In the genomic region with DNA sequence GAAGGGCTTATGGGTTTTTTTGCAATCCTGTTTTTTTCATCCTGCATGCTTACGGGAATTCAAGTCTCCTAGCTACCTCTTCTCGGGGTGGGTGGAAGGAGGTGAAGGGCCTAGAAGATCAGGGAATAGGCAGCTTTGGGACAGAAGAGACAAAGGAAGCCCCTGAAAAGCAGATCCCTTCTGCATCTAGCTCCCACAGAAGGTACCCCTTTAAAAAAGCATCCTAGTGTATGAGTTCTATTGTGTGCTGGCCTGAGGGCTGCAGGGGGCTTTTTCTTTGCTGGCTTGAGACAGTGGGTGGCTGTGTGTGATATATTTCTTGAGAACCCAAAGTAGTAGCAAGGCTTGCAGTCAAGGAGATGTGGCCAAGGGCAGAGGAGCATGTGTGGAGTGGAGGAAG, we compare ENCODE assay signal across 21 cellular contexts.
A peak's percentile ranks its signal among the peaks of the same experiment; 100 is the strongest.
DNase-seq lines count a peak whose midpoint lies in the region; ATAC-seq and TF ChIP-seq lines count a peak whose summit lies in the region.
"Had no signal": no experiment of that assay in that cellular context is flagged by ENCODE, and none has a peak within 500 bp of the region (broad histone marks: within the 10 kb centered on the region; RNA-seq: fewer than 3 reads in every experiment).

No MANE protein-coding gene starts in this region.

- intact Hi-C loops in activated CD4-positive, alpha-beta memory T cell treated with anti-CD3 and anti-CD28 coated beads for 36 hours (cut with micrococcal nuclease): loop anchor here (10.0 kb wide), 1 partner anchor 1535 kb away; a partner anchor contains a TSS
- intact Hi-C loops in MCF 10A (cut with micrococcal nuclease): no loop called here

- no peak for DNase-seq in activated CD4-positive, alpha-beta T cell treated with anti-CD3 and anti-CD28 coated beads, Interleukin-2, amount 10 ng/mL, durations not matched to agents 7 days and 5 days
- DNase-seq in activated CD4-positive, alpha-beta T cell treated with anti-CD3 and anti-CD28 coated beads, Interleukin-2, amount 50 U/mL, for 4 hours: no peak
- DNase-seq in CD4-positive, CD25-positive, alpha-beta regulatory T cell: no peak
- DNase-seq in activated CD4-positive, alpha-beta memory T cell treated with anti-CD3 and anti-CD28 coated beads for 36 hours: peak; percentile 37
- DNase-seq in activated naive CD8-positive, alpha-beta T cell treated with anti-CD3 and anti-CD28 coated beads, Interleukin-2, amount 50 U/mL, for 24 hours: no peak
- DNase-seq in WERI-Rb-1 (no peak), MCF 10A (ENCODE audit: unreplicated experiment) (no peak)
- DNase-seq: AML-193, amniotic stem cell, Kasumi-1, NCI-H1048, NCI-H1694 treated with DMSO at 0.1 percent for 48 hours, NCI-H524 treated with DMSO at 0.1 percent for 48 hours, SIG-M5, substantia nigra, upper lobe of right lung had no signal

- peaks cover 18% of the 10 kb centered on the region for H3K9me3 Mint-ChIP-seq in activated CD4-positive, alpha-beta T cell treated with anti-CD3 and anti-CD28 coated beads, Interleukin-2, amount 10 ng/mL, durations not matched to agents 7 days and 5 days
- H3K9me3 Mint-ChIP-seq in CD4-positive, CD25-positive, alpha-beta regulatory T cell: no peaks in the 10 kb centered on the region
- no peaks in the 10 kb centered on the region for H3K9me3 Mint-ChIP-seq in activated CD4-positive, alpha-beta memory T cell treated with anti-CD3 and anti-CD28 coated beads for 36 hours
- H3K9me3 Mint-ChIP-seq in activated naive CD8-positive, alpha-beta T cell treated with anti-CD3 and anti-CD28 coated beads, Interleukin-2, amount 50 U/mL, for 24 hours: no peaks in the 10 kb centered on the region
- no peaks in the 10 kb centered on the region for H3K9me3 Mint-ChIP-seq in MCF 10A (ENCODE audit: unreplicated experiment)

- H3K4me1 Mint-ChIP-seq in activated CD4-positive, alpha-beta T cell treated with anti-CD3 and anti-CD28 coated beads, Interleukin-2, amount 10 ng/mL, durations not matched to agents 7 days and 5 days: peaks cover 76% of the 10 kb centered on the region
- peaks cover 19 to 77% (median 59%) of the 10 kb centered on the region in 4 donors for H3K4me1 Mint-ChIP-seq in CD4-positive, CD25-positive, alpha-beta regulatory T cell
- peaks cover 91% of the 10 kb centered on the region for H3K4me1 Mint-ChIP-seq in activated CD4-positive, alpha-beta memory T cell treated with anti-CD3 and anti-CD28 coated beads for 36 hours (ENCODE audit: low read depth)
- peaks cover 75% of the 10 kb centered on the region for H3K4me1 Mint-ChIP-seq in activated naive CD8-positive, alpha-beta T cell treated with anti-CD3 and anti-CD28 coated beads, Interleukin-2, amount 50 U/mL, for 24 hours
- peaks cover 8% of the 10 kb centered on the region for H3K4me1 Mint-ChIP-seq in MCF 10A (ENCODE audit: insufficient read depth, unreplicated experiment)

- H3K27ac ChIP-seq in CD4-positive, CD25-positive, alpha-beta regulatory T cell (ENCODE audit: insufficient read depth, low read length, poor library complexity, severe bottlenecking): peak overlapping the region; percentile 59
- H3K27ac ChIP-seq in WERI-Rb-1: no peak overlapping the region
- H3K27ac ChIP-seq: hepatocyte, Peyer's patch, upper lobe of right lung had no signal

- no peak for ATAC-seq in CD4-positive, CD25-positive, alpha-beta regulatory T cell (ENCODE audit: low read depth in 2 of 2)
- no peak for ATAC-seq in activated naive CD8-positive, alpha-beta T cell treated with anti-CD3 and anti-CD28 coated beads, Interleukin-2, amount 50 U/mL, for 24 hours
- no peak for ATAC-seq in GM18861 (IDR thresholded peaks at IDR 0.05; ENCODE audit: unreplicated experiment)
- ATAC-seq: esophagus mucosa, left lobe of liver, upper lobe of right lung had no signal

- peaks cover 29% of the 10 kb centered on the region for H3K27me3 Mint-ChIP-seq in activated CD4-positive, alpha-beta T cell treated with anti-CD3 and anti-CD28 coated beads, Interleukin-2, amount 10 ng/mL, durations not matched to agents 7 days and 5 days
- H3K27me3 Mint-ChIP-seq in CD4-positive, CD25-positive, alpha-beta regulatory T cell: peaks cover 5% of the 10 kb centered on the region
- H3K27me3 Mint-ChIP-seq in activated CD4-positive, alpha-beta memory T cell treated with anti-CD3 and anti-CD28 coated beads for 36 hours: peaks cover 5% of the 10 kb centered on the region
- H3K27me3 Mint-ChIP-seq in activated naive CD8-positive, alpha-beta T cell treated with anti-CD3 and anti-CD28 coated beads, Interleukin-2, amount 50 U/mL, for 24 hours: peaks cover 44% of the 10 kb centered on the region
- peaks cover 11% of the 10 kb centered on the region for H3K27me3 Mint-ChIP-seq in MCF 10A (ENCODE audit: insufficient read depth, unreplicated experiment)

- TF ChIP-seq CTCF in WERI-Rb-1 (IDR thresholded peaks at IDR 0.05; ENCODE audit: low read depth, low read length) (no peak), MCF 10A (IDR thresholded peaks at IDR 0.05; ENCODE audit: unreplicated experiment) (no peak)

- peaks cover 59% of the 10 kb centered on the region for H3K4me1 ChIP-seq in CD4-positive, CD25-positive, alpha-beta regulatory T cell (ENCODE audit: control insufficient read depth, insufficient read depth, low read length, poor library complexity, severe bottlenecking)

- no peaks in the 10 kb centered on the region for H3K27me3 ChIP-seq in CD4-positive, CD25-positive, alpha-beta regulatory T cell (ENCODE audit: control insufficient read depth, insufficient read depth, low read length)
- peaks cover 68% of the 10 kb centered on the region for H3K27me3 ChIP-seq in WERI-Rb-1 (ENCODE audit: insufficient read depth, low read depth, severe bottlenecking)
- H3K27me3 ChIP-seq: hepatocyte, Peyer's patch, upper lobe of right lung had no signal

- POLR2A ChIA-PET in activated CD4-positive, alpha-beta T cell treated with anti-CD3 and anti-CD28 coated beads, Interleukin-2, amount 10 ng/mL, durations not matched to agents 7 days and 5 days (lab: Charles Lee): no interaction called here
- POLR2A ChIA-PET in activated CD4-positive, alpha-beta memory T cell treated with anti-CD3 and anti-CD28 coated beads for 36 hours (lab: Charles Lee): interaction anchor here (0.8 to 6.1 kb wide), 14 partner anchors 9 to 497 kb away, joined by 3 to 68 read pairs (median 9); a partner anchor contains a TSS
- POLR2A ChIA-PET in MCF 10A (lab: Yijun Ruan, JAX): no interaction called here

- H3K36me3 Mint-ChIP-seq in activated CD4-positive, alpha-beta T cell treated with anti-CD3 and anti-CD28 coated beads, Interleukin-2, amount 10 ng/mL, durations not matched to agents 7 days and 5 days (ENCODE audit: low read depth): peaks cover 9% of the 10 kb centered on the region
- no peaks in the 10 kb centered on the region for H3K36me3 Mint-ChIP-seq in CD4-positive, CD25-positive, alpha-beta regulatory T cell
- peaks cover 2% of the 10 kb centered on the region for H3K36me3 Mint-ChIP-seq in activated CD4-positive, alpha-beta memory T cell treated with anti-CD3 and anti-CD28 coated beads for 36 hours
- no peaks in the 10 kb centered on the region for H3K36me3 Mint-ChIP-seq in activated naive CD8-positive, alpha-beta T cell treated with anti-CD3 and anti-CD28 coated beads, Interleukin-2, amount 50 U/mL, for 24 hours (ENCODE audit: low read depth)
- H3K36me3 Mint-ChIP-seq in MCF 10A (ENCODE audit: insufficient read depth, unreplicated experiment): no peaks in the 10 kb centered on the region

- BruUV-seq in MCF 10A (replicated peaks; lab: Mats Ljungman, UMichigan): no TSS peak

- peak overlapping the region; percentile 7 for H3K4me3 ChIP-seq in CD4-positive, CD25-positive, alpha-beta regulatory T cell (ENCODE audit: low read depth, low read length)
- no peak overlapping the region for H3K4me3 ChIP-seq in WERI-Rb-1 (ENCODE audit: low read depth, low read length)
- H3K4me3 ChIP-seq: hepatocyte, Peyer's patch, upper lobe of right lung had no signal

- H3K9me3 ChIP-seq in CD4-positive, CD25-positive, alpha-beta regulatory T cell (ENCODE audit: control insufficient read depth in 2 of 2, low read length in 2 of 2): no peaks in the 10 kb centered on the region
- no peaks in the 10 kb centered on the region for H3K9me3 ChIP-seq in WERI-Rb-1 (ENCODE audit: severe bottlenecking)
- H3K9me3 ChIP-seq: Peyer's patch, upper lobe of right lung had no signal

- no peaks in the 10 kb centered on the region for H3K36me3 ChIP-seq in CD4-positive, CD25-positive, alpha-beta regulatory T cell (ENCODE audit: control insufficient read depth, insufficient read depth, low read length)
- no peaks in the 10 kb centered on the region for H3K36me3 ChIP-seq in WERI-Rb-1
- H3K36me3 ChIP-seq: Peyer's patch, upper lobe of right lung had no signal

- H3K27ac Mint-ChIP-seq in activated CD4-positive, alpha-beta T cell treated with anti-CD3 and anti-CD28 coated beads, Interleukin-2, amount 10 ng/mL, durations not matched to agents 7 days and 5 days: peak overlapping the region; percentile 85
- H3K27ac Mint-ChIP-seq in CD4-positive, CD25-positive, alpha-beta regulatory T cell: peak overlapping the region; percentile 42 to 91 (median 85)
- H3K27ac Mint-ChIP-seq in activated CD4-positive, alpha-beta memory T cell treated with anti-CD3 and anti-CD28 coated beads for 36 hours: peak overlapping the region; percentile 98
- H3K27ac Mint-ChIP-seq in activated naive CD8-positive, alpha-beta T cell treated with anti-CD3 and anti-CD28 coated beads, Interleukin-2, amount 50 U/mL, for 24 hours: peak overlapping the region; percentile 91
- no peak overlapping the region for H3K27ac Mint-ChIP-seq in MCF 10A (ENCODE audit: low read depth, unreplicated experiment)

- no peak overlapping the region for H3K4me3 Mint-ChIP-seq in activated CD4-positive, alpha-beta T cell treated with anti-CD3 and anti-CD28 coated beads, Interleukin-2, amount 10 ng/mL, durations not matched to agents 7 days and 5 days
- peak overlapping the region in 2 of 4 donors; percentile 60 to 83 for H3K4me3 Mint-ChIP-seq in CD4-positive, CD25-positive, alpha-beta regulatory T cell
- H3K4me3 Mint-ChIP-seq in activated CD4-positive, alpha-beta memory T cell treated with anti-CD3 and anti-CD28 coated beads for 36 hours: peak overlapping the region; percentile 60
- H3K4me3 Mint-ChIP-seq in activated naive CD8-positive, alpha-beta T cell treated with anti-CD3 and anti-CD28 coated beads, Interleukin-2, amount 50 U/mL, for 24 hours: peak overlapping the region; percentile 54
- H3K4me3 Mint-ChIP-seq in MCF 10A (ENCODE audit: unreplicated experiment): no peak overlapping the region

- CTCF ChIA-PET in activated CD4-positive, alpha-beta T cell treated with anti-CD3 and anti-CD28 coated beads, Interleukin-2, amount 10 ng/mL, durations not matched to agents 7 days and 5 days (lab: Charles Lee): interaction anchor here (0.8 to 1.4 kb wide), 3 partner anchors 9 to 180 kb away, joined by 3 to 6 read pairs (median 4); no protein-coding TSS in a partner anchor
- CTCF ChIA-PET in activated CD4-positive, alpha-beta memory T cell treated with anti-CD3 and anti-CD28 coated beads for 36 hours (lab: Charles Lee): interaction anchor here (0.6 to 2.7 kb wide), 12 partner anchors 9 to 499 kb away, joined by 3 to 22 read pairs (median 4); a partner anchor contains a TSS
- CTCF ChIA-PET in MCF 10A (lab: Yijun Ruan, JAX): no interaction called here

Comparison
In these comparisons a context has a peak if more than half of its experiments do, and no peak if none do; other contexts are left out.
1. H3K4me3 Mint-ChIP-seq: peak in activated CD4-positive, alpha-beta memory T cell treated with anti-CD3 and anti-CD28 coated beads for 36 hours (single experiment) and activated naive CD8-positive, alpha-beta T cell treated with anti-CD3 and anti-CD28 coated beads, Interleukin-2, amount 50 U/mL, for 24 hours (single experiment); none in activated CD4-positive, alpha-beta T cell treated with anti-CD3 and anti-CD28 coated beads, Interleukin-2, amount 10 ng/mL, durations not matched to agents 7 days and 5 days (single experiment) and MCF 10A (single experiment).